ENCODE assay signal across 1 cellular context in genomic region chr3:32700244-32700643, GRCh38.
TF ChIP-seq lines count a peak whose summit lies in the region.

No MANE protein-coding gene starts in this region.

TF ChIP-seq in K562, 482 proteins besides CTCF, POLR2A, EP300 and RAD21:
- TF ChIP-seq ZNF407 (IDR thresholded peaks at IDR 0.05; ENCODE audit: low read depth), result no peak
